ENCODE assay signal across 9 cellular contexts in genomic region chr3:171967137-171967783, GRCh38.
A peak's percentile ranks its signal among the peaks of the same experiment; 100 is the strongest.
DNase-seq lines count a peak whose midpoint lies in the region; ATAC-seq and TF ChIP-seq lines count a peak whose summit lies in the region.
"Had no signal": no experiment of that assay in that cellular context is flagged by ENCODE, and none has a peak within 500 bp of the region (broad histone marks: within the 10 kb centered on the region; RNA-seq: fewer than 3 reads in every experiment).

No MANE protein-coding gene starts in this region.

- DNase-seq in SKM-1 treated with dmso at 0.1 percent for 144 hours (lab: John Stamatoyannopoulos, UW; ENCODE audit: unreplicated experiment) (peak; percentile 95), heart left ventricle (peak in 1 of 5 donors; percentile 21), NCI-H2171 treated with DMSO at 0.1 percent for 48 hours (lab: John Stamatoyannopoulos, UW) (no peak), NCI-H2227 (lab: John Stamatoyannopoulos, UW; ENCODE audit: unreplicated experiment) (no peak)
- DNase-seq: effector CD8-positive, alpha-beta T cell had no signal

- H3K27ac ChIP-seq in heart left ventricle (peak overlapping the region in 6 of 12 donors; percentile 19 to 74 (median 22)), subcutaneous abdominal adipose tissue (ENCODE audit: low read depth, low read length) (peak overlapping the region; percentile 70)

- WGBS in heart left ventricle, 4 donors = 28 to 47% (median 33%) methylated on average over 6 of the region's 6 CpGs

- H3K27me3 ChIP-seq in heart left ventricle (no peaks in the 10 kb centered on the region), subcutaneous abdominal adipose tissue (ENCODE audit: control insufficient read depth in 5 of 5, insufficient read depth in 4 of 5, low read length in 5 of 5) (no peaks in the 10 kb centered on the region)

- peak overlapping the region in 1 of 12 donors; percentile 13 for H3K4me3 ChIP-seq in heart left ventricle
- peak overlapping the region; percentile 3 to 26 (median 4) for H3K4me3 ChIP-seq in subcutaneous abdominal adipose tissue (ENCODE audit: low read depth in 1 of 5, low read length in 5 of 5)

- peak overlapping the region in 2 of 5 donors; percentile 16 to 44 for H3K9ac ChIP-seq in subcutaneous abdominal adipose tissue (ENCODE audit: low read length in 5 of 5)

- H3K4me1 ChIP-seq in heart left ventricle = peaks cover 0 to 29% (median 11%) of the 10 kb centered on the region in 12 donors
- peaks cover 10 to 38% (median 31%) of the 10 kb centered on the region in 5 donors for H3K4me1 ChIP-seq in subcutaneous abdominal adipose tissue (ENCODE audit: control insufficient read depth in 5 of 5, insufficient read depth in 5 of 5, low read length in 5 of 5)

- no peak for TF ChIP-seq CTCF in heart left ventricle (IDR thresholded peaks at IDR 0.05)

- no peaks in the 10 kb centered on the region for H3K9me3 ChIP-seq in heart left ventricle
- H3K9me3 ChIP-seq in subcutaneous abdominal adipose tissue (ENCODE audit: control insufficient read depth in 5 of 5, low read length in 5 of 5) = no peaks in the 10 kb centered on the region

- peak; percentile 52 for ATAC-seq in HG03066 (IDR thresholded peaks at IDR 0.05; ENCODE audit: low read depth, unreplicated experiment)
- ATAC-seq in heart left ventricle = peak; percentile 76 to 88 (median 82)
- no peak for ATAC-seq in GM19467 (IDR thresholded peaks at IDR 0.05; ENCODE audit: unreplicated experiment)
- ATAC-seq in HG02852 (IDR thresholded peaks at IDR 0.05; ENCODE audit: unreplicated experiment) = no peak

- TF ChIP-seq POLR2A in heart left ventricle (IDR thresholded peaks at IDR 0.05) = no peak

- intact Hi-C loops in heart left ventricle (cut with DNase I) = no loop called here

- H3K36me3 ChIP-seq in heart left ventricle = no peaks in the 10 kb centered on the region
- H3K36me3 ChIP-seq in subcutaneous abdominal adipose tissue (ENCODE audit: control insufficient read depth in 5 of 5, insufficient read depth in 5 of 5, low read length in 5 of 5) = no peaks in the 10 kb centered on the region

Comparison
In these comparisons a context has a peak if more than half of its experiments do, and no peak if none do; other contexts are left out.
1. ATAC-seq: peak in HG03066 (single experiment) and heart left ventricle (4 of 4); none in GM19467 (single experiment) and HG02852 (single experiment).